9 cellular contexts compared by ENCODE assay signal in genomic region chr9:132673355-132673754, GRCh38. TPM values are rescaled to one million over a fixed set of nuclear protein-coding genes. Genes with fewer than 3 reads are reported as not detected.
A peak's percentile ranks its signal among the peaks of the same experiment; 100 is the strongest.
DNase-seq lines count a peak whose midpoint lies in the region; ATAC-seq and TF ChIP-seq lines count a peak whose summit lies in the region.
"Had no signal": no experiment of that assay in that cellular context is flagged by ENCODE, and none has a peak within 500 bp of the region (broad histone marks: within the 10 kb centered on the region; RNA-seq: fewer than 3 reads in every experiment).

No MANE protein-coding gene starts in this region.

- peaks cover 0 to 16% of the 10 kb centered on the region in 2 donors for H3K9me3 ChIP-seq in neuronal stem cell (replicated peaks in 1 of 2; ENCODE audit: control insufficient read depth in 2 of 2, insufficient read depth in 1 of 2, low read depth in 1 of 2, low read length in 2 of 2)

- no peak overlapping the region for H3K23ac ChIP-seq in neuronal stem cell (ENCODE audit: low read depth, low read length, poor library complexity)

- no peak overlapping the region for H3K4me3 ChIP-seq in AG04449 (ENCODE audit: low read depth, low read length)
- no peak overlapping the region for H3K4me3 ChIP-seq in neuronal stem cell (ENCODE audit: low read length in 2 of 2)

- no peak overlapping the region for H2BK120ac ChIP-seq in neuronal stem cell (ENCODE audit: low read depth, low read length)

- H4K91ac ChIP-seq in neuronal stem cell (ENCODE audit: low read depth, low read length, poor library complexity) = no peak overlapping the region

- no peak overlapping the region for H4K8ac ChIP-seq in neuronal stem cell (ENCODE audit: low read depth, low read length)

- no peak overlapping the region for H2BK15ac ChIP-seq in neuronal stem cell (ENCODE audit: low read length)

- no peak overlapping the region for H2AFZ ChIP-seq in neuronal stem cell (ENCODE audit: low read length)

- H3K4ac ChIP-seq in neuronal stem cell (ENCODE audit: low read length) = no peak overlapping the region

- H3K4me2 ChIP-seq in neuronal stem cell (ENCODE audit: insufficient read depth, low read length, poor library complexity, severe bottlenecking) = no peak overlapping the region

- no peaks in the 10 kb centered on the region for H3K27me3 ChIP-seq in neuronal stem cell (ENCODE audit: control insufficient read depth in 3 of 3, insufficient read depth in 3 of 3, low read depth in 1 of 3, low read length in 3 of 3)

- H3K4me1 ChIP-seq in neuronal stem cell (ENCODE audit: control insufficient read depth in 2 of 2, insufficient read depth in 1 of 2, low read depth in 1 of 2, low read length in 2 of 2) = peaks cover 2 to 5% of the 10 kb centered on the region in 2 donors

- no CpG with 5 or more reads among the region's 6 CpGs for WGBS in neuronal stem cell (ENCODE audit: extremely low coverage in 2 of 2, insufficient read length in 2 of 2, insufficient replicate concordance in 1 of 2), 2 donors

- H3K14ac ChIP-seq in neuronal stem cell (ENCODE audit: low read length) = no peak overlapping the region

- no peak overlapping the region for H2BK5ac ChIP-seq in neuronal stem cell (ENCODE audit: low read length)

- no peak overlapping the region for H2AK5ac ChIP-seq in neuronal stem cell (ENCODE audit: low read depth, low read length)

- CTCF ChIA-PET in AG04449 (lab: Yijun Ruan, JAX) (interaction anchor here (0.7 to 2.4 kb wide), 9 partner anchors 11 to 1207 kb away, joined by 3 to 10 read pairs (median 3); no protein-coding TSS in a partner anchor), RWPE1 (lab: Yijun Ruan, JAX) (interaction anchor here (0.6 to 1.5 kb wide), 7 partner anchors 9 to 263 kb away, joined by 3 to 5 read pairs (median 4); partner anchors contain the start of gene CFAP77)

- POLR2A ChIA-PET in AG04449 (lab: Yijun Ruan, JAX) (interaction anchor here (0.6 kb wide), 1 partner anchor 26 kb away, joined by 3 read pairs; no protein-coding TSS in a partner anchor), RWPE1 (lab: Yijun Ruan, JAX; ENCODE audit: low non-redundant PET) (no interaction called here)

- TF ChIP-seq CTCF in AG04449 (IDR thresholded peaks at IDR 0.05; ENCODE audit: insufficient read depth, low read length, missing control alignments) = peak; percentile 46
- TF ChIP-seq CTCF in RWPE1 (conservative IDR thresholded peaks at IDR 0.05; ENCODE audit: low read depth) = no peak; the same call in 1 of the 2 replicates

- no peak for ATAC-seq in HG02885 (IDR thresholded peaks at IDR 0.05; ENCODE audit: poor library complexity, unreplicated experiment)

- DNase-seq in AG04449 (ENCODE audit: low read depth, low spot score) (no peak), EH (ENCODE audit: low read depth) (peak; percentile 73), RWPE1 (ENCODE audit: low spot score) (peak; percentile 74), fibroblast of the conjunctiva (ENCODE audit: low read depth) (peak; percentile 47), activated gamma-delta T cell treated with Interleukin-2 at 50 U/mL for 16 hours (no peak), neuronal stem cell (ENCODE audit: low spot score) (no peak), cortex of kidney (lab: John Stamatoyannopoulos, UW) (no peak)
- DNase-seq: SHP77 treated with DMSO at 0.1 percent for 48 hours had no signal

- peaks cover 5 to 38% of the 10 kb centered on the region in 2 donors for H3K36me3 ChIP-seq in neuronal stem cell (replicated peaks in 1 of 2; ENCODE audit: control insufficient read depth in 2 of 2, insufficient read depth in 2 of 2, low read length in 2 of 2)

- H3K79me1 ChIP-seq in neuronal stem cell (ENCODE audit: low read depth, low read length) = peaks cover 9% of the 10 kb centered on the region

- no peak overlapping the region for H3K9ac ChIP-seq in neuronal stem cell (ENCODE audit: low read depth, low read length, poor library complexity)

- no peak overlapping the region for H3K27ac ChIP-seq in RWPE1
- no peak overlapping the region for H3K27ac ChIP-seq in neuronal stem cell (replicated peaks; ENCODE audit: low read length)

- no peak overlapping the region for H3K18ac ChIP-seq in neuronal stem cell (ENCODE audit: low read length)

- no peak overlapping the region for H2BK12ac ChIP-seq in neuronal stem cell (ENCODE audit: low read length)

RNA-seq across cellular contexts. Expression of gene GTF3C4, which starts 3.1 kb away (rescaled TPM):
- polyA plus RNA-seq in neuronal stem cell (2013, experiment 1 of 2) = 15.1 TPM
- polyA plus RNA-seq in neuronal stem cell (2013, experiment 2 of 2) = 15.3 TPM

RNA-seq across cellular contexts. Expression of gene DDX31, which starts 3.6 kb away (rescaled TPM):
- polyA plus RNA-seq in neuronal stem cell (2013, experiment 1 of 2) = 10.0 TPM
- 10.2 TPM for polyA plus RNA-seq in neuronal stem cell (2013, experiment 2 of 2)

Comparison
In these comparisons a context has a peak if more than half of its experiments do, and no peak if none do; other contexts are left out.
1. DNase-seq: peak in EH (single experiment), RWPE1 (single experiment) and fibroblast of the conjunctiva (single experiment); none in AG04449 (single experiment), activated gamma-delta T cell treated with Interleukin-2 at 50 U/mL for 16 hours (single experiment), neuronal stem cell (single experiment) and cortex of kidney (single experiment).